In genomic region chr4:152822323-152822722, GRCh38 we compare ENCODE assay signal across 8 cellular contexts.
"Had no signal": no experiment of that assay in that cellular context is flagged by ENCODE, and none has a peak within 500 bp of the region (broad histone marks: within the 10 kb centered on the region; RNA-seq: fewer than 3 reads in every experiment).

No MANE protein-coding gene starts in this region.

- ATAC-seq: HCT116, HepG2 had no signal

- H3K4me3 Mint-ChIP-seq: HFFc6, IgD-negative memory B cell had no signal

- H3K27ac Mint-ChIP-seq: HFFc6, IgD-negative memory B cell had no signal

- DNase-seq: GM23248, GOT3, H7, HFFc6 had no signal

- H3K27ac ChIP-seq: GM23248, HL-60 had no signal

- H3K27me3 Mint-ChIP-seq: IgD-negative memory B cell had no signal
